ENCODE assay signal across 9 cellular contexts in the genomic region with DNA sequence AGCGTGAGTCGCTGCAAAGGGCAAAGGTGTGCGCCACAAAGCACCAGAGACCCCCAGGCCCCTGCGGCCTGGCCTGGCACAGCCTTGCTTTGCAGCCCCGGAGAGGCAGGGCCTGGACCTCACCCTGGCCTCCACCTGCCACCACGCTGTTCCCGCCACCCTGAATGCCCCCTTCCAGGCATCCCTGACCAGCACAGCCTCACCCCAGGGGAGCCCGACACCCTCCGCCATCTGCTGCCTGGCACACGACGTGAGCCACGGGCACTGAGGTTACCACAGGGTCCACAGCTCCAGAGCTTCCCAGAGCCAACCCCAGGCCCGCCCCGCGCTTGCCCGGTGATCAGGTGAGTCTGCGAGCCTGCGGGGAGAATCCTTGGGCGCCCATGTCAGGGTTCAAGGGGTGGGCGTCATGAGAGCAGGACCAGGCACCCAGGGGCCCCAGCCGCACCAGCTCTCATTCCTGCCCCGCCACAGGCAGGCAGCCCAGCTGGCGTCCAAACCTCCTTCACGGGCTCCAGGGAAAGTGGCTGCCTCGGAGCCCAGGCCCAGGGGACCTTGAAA.
DNase-seq lines count a peak whose midpoint lies in the region; ATAC-seq and TF ChIP-seq lines count a peak whose summit lies in the region.
"Had no signal": no experiment of that assay in that cellular context is flagged by ENCODE, and none has a peak within 500 bp of the region (broad histone marks: within the 10 kb centered on the region; RNA-seq: fewer than 3 reads in every experiment).

No MANE protein-coding gene starts in this region.

- no peaks in the 10 kb centered on the region for H3K9me3 ChIP-seq in OCI-LY3 (ENCODE audit: insufficient read depth, low read length)
- peaks cover 9% of the 10 kb centered on the region for H3K9me3 ChIP-seq in left ventricle myocardium inferior (replicated peaks)

- peaks cover 16 to 27% of the 10 kb centered on the region in 2 donors for H3K36me3 Mint-ChIP-seq in stimulated activated naive B cell treated with anti-CD40 and anti-IgM and Interleukin-4, amounts not matched to agents 10 μg/mL and 1 μg/mL and 100 μg/mL, for 72 hours

- peaks cover 0 to 2% of the 10 kb centered on the region in 2 donors for H3K9me3 Mint-ChIP-seq in stimulated activated naive B cell treated with anti-CD40 and anti-IgM and Interleukin-4, amounts not matched to agents 10 μg/mL and 1 μg/mL and 100 μg/mL, for 72 hours

- H3K4me3 Mint-ChIP-seq in stimulated activated naive B cell treated with anti-CD40 and anti-IgM and Interleukin-4, amounts not matched to agents 10 μg/mL and 1 μg/mL and 100 μg/mL, for 72 hours = peak overlapping the region; percentile 92 to 95
- H3K4me3 Mint-ChIP-seq: nephron progenitor cell had no signal

- H3K36me3 ChIP-seq in OCI-LY3 (replicated peaks; ENCODE audit: low read depth, low read length) (peaks cover 17% of the 10 kb centered on the region), left ventricle myocardium inferior (no peaks in the 10 kb centered on the region)

- peak overlapping the region; percentile 77 for H3K9ac ChIP-seq in OCI-LY3 (ENCODE audit: low read length)

- no peaks in the 10 kb centered on the region for H3K27me3 Mint-ChIP-seq in stimulated activated naive B cell treated with anti-CD40 and anti-IgM and Interleukin-4, amounts not matched to agents 10 μg/mL and 1 μg/mL and 100 μg/mL, for 72 hours

- intact Hi-C loops in left ventricle myocardium inferior (cut with micrococcal nuclease) = no loop called here

- H3K4me1 ChIP-seq in OCI-LY3 (ENCODE audit: low read length) (peaks cover 22% of the 10 kb centered on the region), left ventricle myocardium inferior (peaks cover 35% of the 10 kb centered on the region)

- DNase-seq in GM12865 (ENCODE audit: low read depth) = no peak
- DNase-seq in left ventricle myocardium inferior = no peak
- DNase-seq in stimulated activated naive B cell treated with anti-CD40 and anti-IgM and Interleukin-4, amounts not matched to agents 10 μg/mL and 1 μg/mL and 100 μg/mL, for 72 hours = no peak
- DNase-seq: HCEC 1CT, nephron progenitor cell had no signal

- H3K27ac ChIP-seq in OCI-LY3 (ENCODE audit: low read length) (no peak overlapping the region), left ventricle myocardium inferior (replicated peaks) (peak overlapping the region; percentile 91)

- H2AFZ ChIP-seq in OCI-LY3 (ENCODE audit: low read depth, low read length) = no peak overlapping the region

- H3K4me2 ChIP-seq in OCI-LY3 (ENCODE audit: low read length) = peak overlapping the region; percentile 88

- H4K20me1 ChIP-seq in OCI-LY3 (ENCODE audit: insufficient read depth, low read length) = no peaks in the 10 kb centered on the region

- ATAC-seq in stimulated activated naive B cell treated with anti-CD40 and anti-IgM and Interleukin-4, amounts not matched to agents 10 μg/mL and 1 μg/mL and 100 μg/mL, for 72 hours (replicated peaks) = no peak
- ATAC-seq in HG03095 (IDR thresholded peaks at IDR 0.05; ENCODE audit: unreplicated experiment) (no peak), HG03135 (IDR thresholded peaks at IDR 0.05; ENCODE audit: unreplicated experiment) (no peak), HG03439 (IDR thresholded peaks at IDR 0.05; ENCODE audit: unreplicated experiment) (no peak)

- H3K4me1 Mint-ChIP-seq in stimulated activated naive B cell treated with anti-CD40 and anti-IgM and Interleukin-4, amounts not matched to agents 10 μg/mL and 1 μg/mL and 100 μg/mL, for 72 hours = peaks cover 33 to 37% of the 10 kb centered on the region in 2 donors

- H3K27me3 ChIP-seq in OCI-LY3 (ENCODE audit: low read depth, low read length) (no peaks in the 10 kb centered on the region), left ventricle myocardium inferior (ENCODE audit: low read depth) (peaks cover 44% of the 10 kb centered on the region)

- peaks cover 58% of the 10 kb centered on the region for H3K79me2 ChIP-seq in OCI-LY3 (ENCODE audit: low read length)

- H3K27ac Mint-ChIP-seq in stimulated activated naive B cell treated with anti-CD40 and anti-IgM and Interleukin-4, amounts not matched to agents 10 μg/mL and 1 μg/mL and 100 μg/mL, for 72 hours = no peak overlapping the region
- H3K27ac Mint-ChIP-seq: nephron progenitor cell had no signal

- no peak for TF ChIP-seq CTCF in GM12865 (IDR thresholded peaks at IDR 0.05; ENCODE audit: insufficient read depth, low read depth, low read length, missing control alignments)
- TF ChIP-seq CTCF in OCI-LY3 (IDR thresholded peaks at IDR 0.05; ENCODE audit: low read depth, low read length) = no peak
- TF ChIP-seq CTCF in left ventricle myocardium inferior (IDR thresholded peaks at IDR 0.05; ENCODE audit: borderline replicate concordance) = no peak

- H3K4me3 ChIP-seq in GM12865 (ENCODE audit: low read depth, low read length) = peak overlapping the region; percentile 48
- H3K4me3 ChIP-seq in OCI-LY3 (ENCODE audit: low read length) = peak overlapping the region; percentile 95
- H3K4me3 ChIP-seq in left ventricle myocardium inferior = peak overlapping the region; percentile 70
